ENCODE assay signal across 23 cellular contexts in genomic region chr4:10832989-10833635, GRCh38.
DNase-seq lines count a peak whose midpoint lies in the region; ATAC-seq, FAIRE-seq and TF ChIP-seq lines count a peak whose summit lies in the region.
"Had no signal": no experiment of that assay in that cellular context is flagged by ENCODE, and none has a peak within 500 bp of the region (broad histone marks: within the 10 kb centered on the region; RNA-seq: fewer than 3 reads in every experiment).

No MANE protein-coding gene starts in this region.

- no peak overlapping the region for H3K4me3 Mint-ChIP-seq in CD14-positive monocyte
- H3K4me3 Mint-ChIP-seq: T-helper 1 cell treated with Interleukin-12 subunit alpha and Interleukin-12 subunit beta and Interleukin-4 antibody, amounts not matched to agents 30 μg/mL and 1 μg/mL, for 36 hours had no signal

- no peak overlapping the region for H3K27ac ChIP-seq in H1 (ENCODE audit: low read depth, low read length)
- no peak overlapping the region for H3K27ac ChIP-seq in suprapubic skin
- H3K27ac ChIP-seq: BLaER1 treated with 17β-estradiol and CSF1 and Interleukin-3, amounts not matched to agents 10 nM and 100 nM; hepatocyte; KMS-11; transverse colon had no signal

- no peak overlapping the region for H2BK120ac ChIP-seq in H1 (replicated peaks; ENCODE audit: low read depth, low read length)

- H3K79me1 ChIP-seq in H1 (ENCODE audit: low read depth, low read length) = no peaks in the 10 kb centered on the region

- H4K8ac ChIP-seq in H1 (ENCODE audit: extremely low read depth, insufficient read depth, low read length) = no peak overlapping the region

- 90% methylated on average over 7 of the region's 7 CpGs; no CpG with 5 or more reads in 1 of the 2 experiments for WGBS in H1 (ENCODE audit: extremely low coverage in 1 of 2, insufficient coverage in 1 of 2, insufficient read length in 1 of 2, insufficient replicate concordance in 2 of 2, low coverage in 1 of 2, low lambda C conversion rate in 2 of 2, missing lambda C conversion rate in 1 of 2), 2 experiments
- 59% methylated on average over 7 of the region's 7 CpGs for WGBS in suprapubic skin

- CTCF ChIA-PET in H1 (lab: Charles Lee; ENCODE audit: partially characterized antibody) = interaction anchor here (0.6 kb wide), 1 partner anchor 15 kb away, joined by 3 read pairs; no protein-coding TSS in a partner anchor

- no peaks in the 10 kb centered on the region for H3K36me3 Mint-ChIP-seq in CD14-positive monocyte

- no peak overlapping the region for H3K23ac ChIP-seq in H1 (ENCODE audit: insufficient read length)

- H3K27ac Mint-ChIP-seq in CD14-positive monocyte = no peak overlapping the region
- H3K27ac Mint-ChIP-seq: T-helper 1 cell treated with Interleukin-12 subunit alpha and Interleukin-12 subunit beta and Interleukin-4 antibody, amounts not matched to agents 30 μg/mL and 1 μg/mL, for 36 hours had no signal

- no peaks in the 10 kb centered on the region for H3K4me1 Mint-ChIP-seq in CD14-positive monocyte

- H3K9me3 Mint-ChIP-seq in CD14-positive monocyte = peaks cover 6 to 20% (median 13%) of the 10 kb centered on the region in 7 donors

- no peak overlapping the region for H3K14ac ChIP-seq in H1 (ENCODE audit: insufficient read length)

- FAIRE-seq in H1 (lab: Jason Lieb, UNC) = no peak
- FAIRE-seq: kidney had no signal

- H2BK15ac ChIP-seq in H1 (ENCODE audit: low read length) = peak overlapping the region; percentile 18; the same call in 1 of the 2 replicates

- H2BK5ac ChIP-seq in H1 (ENCODE audit: low read depth, low read length) = no peak overlapping the region

- no peak for TF ChIP-seq POLR2A in H1 (IDR thresholded peaks at IDR 0.05; ENCODE audit: control extremely low read depth in 1 of 2, low read depth in 2 of 2, low read length in 2 of 2)
- no peak for TF ChIP-seq POLR2A in suprapubic skin (IDR thresholded peaks at IDR 0.05)

- no peak for TF ChIP-seq CTCF in H1 (IDR thresholded peaks at IDR 0.05; ENCODE audit: control extremely low read depth in 1 of 3, insufficient read depth in 1 of 3, low read depth in 1 of 3, low read length in 3 of 3)
- no peak for TF ChIP-seq CTCF in CD14-positive monocyte (IDR thresholded peaks at IDR 0.05)
- no peak for TF ChIP-seq CTCF in suprapubic skin (IDR thresholded peaks at IDR 0.05)

- TF ChIP-seq RAD21 in H1 (IDR thresholded peaks at IDR 0.05 in 1 of 2, conservative IDR thresholded peaks at IDR 0.05 in 1 of 2; ENCODE audit: low read depth in 2 of 2, low read length in 2 of 2) = no peak

- no peak overlapping the region for H3K9ac ChIP-seq in H1 (replicated peaks in 1 of 4; ENCODE audit: extremely low read depth in 1 of 4, low read depth in 3 of 4, low read length in 3 of 4)
- H3K9ac ChIP-seq: BLaER1 treated with 17β-estradiol and CSF1 and Interleukin-3, amounts not matched to agents 10 nM and 100 nM; KMS-11 had no signal

- H3K4me1 ChIP-seq in H1 (replicated peaks in 1 of 4; ENCODE audit: control insufficient read depth in 3 of 4, insufficient read depth in 4 of 4, low read length in 3 of 4) (no peaks in the 10 kb centered on the region), suprapubic skin (no peaks in the 10 kb centered on the region)
- H3K4me1 ChIP-seq: transverse colon had no signal

- H2AFZ ChIP-seq in H1 (ENCODE audit: low read length) = no peak overlapping the region
- H2AFZ ChIP-seq: hepatocyte had no signal

- peak; percentile 10 to 67 for DNase-seq in NCI-H2081 (lab: John Stamatoyannopoulos, UW)
- DNase-seq in NCI-H2081 treated with DMSO at 0.1 percent for 48 hours (lab: John Stamatoyannopoulos, UW) = no peak
- peak; percentile 90 for DNase-seq in NCI-H524 treated with DMSO at 0.1 percent for 48 hours (lab: John Stamatoyannopoulos, UW)
- DNase-seq in H1 (ENCODE audit: low read depth in 1 of 2, low spot score in 2 of 2) = no peak
- DNase-seq in CD14-positive monocyte (ENCODE audit: low spot score) = no peak
- DNase-seq in suprapubic skin (ENCODE audit: low spot score in 2 of 2) = no peak
- no peak for DNase-seq in NCI-H1930 (lab: John Stamatoyannopoulos, UW)
- DNase-seq: amniotic stem cell; cerebellar nuclear complex; effector CD8-positive, alpha-beta T cell; kidney; NCI-H187; SHP77 treated with DMSO at 0.1 percent for 48 hours; stimulated activated CD4-positive, alpha-beta T cell treated with anti-CD3 and anti-CD28 coated beads, Interleukin-12 subunit alpha, Interleukin-12 subunit beta, amount 100 ng/mL, for 4 hours; stimulated activated naive CD4-positive, alpha-beta T cell; transverse colon had no signal

- H3K27me3 ChIP-seq in H1 (replicated peaks in 1 of 4; ENCODE audit: control insufficient read depth in 3 of 4, extremely low read depth in 1 of 4, insufficient read depth in 3 of 4, low read length in 3 of 4) = no peaks in the 10 kb centered on the region
- no peaks in the 10 kb centered on the region for H3K27me3 ChIP-seq in suprapubic skin
- H3K27me3 ChIP-seq: BLaER1 treated with 17β-estradiol and CSF1 and Interleukin-3, amounts not matched to agents 10 nM and 100 nM; hepatocyte; transverse colon had no signal

- no peak overlapping the region for H3K18ac ChIP-seq in H1 (ENCODE audit: extremely low read depth, low read length)

- H4K5ac ChIP-seq in H1 (ENCODE audit: insufficient read length, low read depth, low read length) = no peak overlapping the region

- no peak overlapping the region for H2BK12ac ChIP-seq in H1 (ENCODE audit: low read depth, low read length)

- H3K4me3 ChIP-seq in H1 (ENCODE audit: extremely low read depth in 1 of 4, insufficient read depth in 2 of 4, low read depth in 3 of 4, low read length in 4 of 4) (no peak overlapping the region), suprapubic skin (no peak overlapping the region)
- H3K4me3 ChIP-seq: BLaER1 treated with 17β-estradiol and CSF1 and Interleukin-3, amounts not matched to agents 10 nM and 100 nM; hepatocyte; transverse colon had no signal

- no peak overlapping the region for H2AK5ac ChIP-seq in H1 (ENCODE audit: low read depth, low read length)

- intact Hi-C loops in CD14-positive monocyte (cut with micrococcal nuclease) = no loop called here

- no peak for ATAC-seq in GM21619 (IDR thresholded peaks at IDR 0.05; ENCODE audit: unreplicated experiment)
- ATAC-seq: activated CD4-positive, CD25-positive, alpha-beta regulatory T cell treated with anti-CD3 and anti-CD28 coated beads, Interleukin-2, amount 50 U/mL, for 24 hours; HCT116 had no signal

- no peak overlapping the region for H3K56ac ChIP-seq in H1 (replicated peaks; ENCODE audit: insufficient read length, low read depth, low read length)

- H4K91ac ChIP-seq in H1 (replicated peaks; ENCODE audit: insufficient read length, low read length) = no peak overlapping the region

- no peak overlapping the region for H3K4me2 ChIP-seq in H1 (ENCODE audit: insufficient read depth in 1 of 2, low read depth in 2 of 2, low read length in 2 of 2)
- H3K4me2 ChIP-seq: BLaER1 treated with 17β-estradiol and CSF1 and Interleukin-3, amounts not matched to agents 10 nM and 100 nM; hepatocyte; KMS-11 had no signal

- H3K36me3 ChIP-seq in H1 (ENCODE audit: control insufficient read depth in 2 of 4, insufficient read depth in 4 of 4, low read length in 3 of 4) = no peaks in the 10 kb centered on the region
- no peaks in the 10 kb centered on the region for H3K36me3 ChIP-seq in suprapubic skin
- H3K36me3 ChIP-seq: BLaER1 treated with 17β-estradiol and CSF1 and Interleukin-3, amounts not matched to agents 10 nM and 100 nM; transverse colon had no signal

- POLR2A ChIA-PET in H1 (lab: Charles Lee; ENCODE audit: partially characterized antibody) = no interaction called here

- TF ChIP-seq EP300 in H1 (IDR thresholded peaks at IDR 0.05; ENCODE audit: borderline replicate concordance in 1 of 2, low read depth in 2 of 2, low read length in 2 of 2) = no peak
- no peak for TF ChIP-seq EP300 in suprapubic skin (IDR thresholded peaks at IDR 0.05)

- no peaks in the 10 kb centered on the region for H4K20me1 ChIP-seq in H1 (replicated peaks in 1 of 2; ENCODE audit: control insufficient read depth in 1 of 2, insufficient read depth in 2 of 2, low read length in 2 of 2)
- H4K20me1 ChIP-seq: BLaER1 treated with 17β-estradiol and CSF1 and Interleukin-3, amounts not matched to agents 10 nM and 100 nM had no signal

- H3K23me2 ChIP-seq in H1 (ENCODE audit: low read depth, low read length) = no peaks in the 10 kb centered on the region; the same call in 1 of the 2 replicates

- H2BK20ac ChIP-seq in H1 (ENCODE audit: low read length) = no peak overlapping the region

- H3K79me2 ChIP-seq in H1 (ENCODE audit: control insufficient read depth in 1 of 2, insufficient read depth in 2 of 2, low read length in 2 of 2) = no peaks in the 10 kb centered on the region
- H3K79me2 ChIP-seq: hepatocyte had no signal

- H3K4ac ChIP-seq in H1 (replicated peaks; ENCODE audit: insufficient read length, low read depth, low read length) = no peak overlapping the region

- peaks cover 0 to 4% of the 10 kb centered on the region in 2 experiments; a peak in 2 of 4 replicates for H3K9me3 ChIP-seq in H1 (ENCODE audit: insufficient read depth in 2 of 2, low read depth in 1 of 2, low read length in 1 of 2)
- no peaks in the 10 kb centered on the region for H3K9me3 ChIP-seq in suprapubic skin
- H3K9me3 ChIP-seq: transverse colon had no signal

- peaks cover 0 to 2% (median 0%) of the 10 kb centered on the region in 3 donors for H3K27me3 Mint-ChIP-seq in CD14-positive monocyte (ENCODE audit: low read depth in 3 of 3)

TF ChIP-seq in H1, 55 proteins besides CTCF, POLR2A, EP300 and RAD21:
- TF ChIP-seq SUZ12 (IDR thresholded peaks at IDR 0.05; ENCODE audit: low read length) (no peak), CHD1 (IDR thresholded peaks at IDR 0.05; ENCODE audit: low read depth, low read length) (no peak)

Comparison
In these comparisons a context has a peak if more than half of its experiments do, and no peak if none do; other contexts are left out.
1. DNase-seq: peak in NCI-H2081 (2 of 2) and NCI-H524 treated with DMSO at 0.1 percent for 48 hours (single experiment); none in NCI-H2081 treated with DMSO at 0.1 percent for 48 hours (single experiment), H1 (0 of 2), CD14-positive monocyte (single experiment), suprapubic skin (0 of 2) and NCI-H1930 (0 of 2).